Comparison of ENCODE assay signal across 12 cellular contexts in the genomic region with DNA sequence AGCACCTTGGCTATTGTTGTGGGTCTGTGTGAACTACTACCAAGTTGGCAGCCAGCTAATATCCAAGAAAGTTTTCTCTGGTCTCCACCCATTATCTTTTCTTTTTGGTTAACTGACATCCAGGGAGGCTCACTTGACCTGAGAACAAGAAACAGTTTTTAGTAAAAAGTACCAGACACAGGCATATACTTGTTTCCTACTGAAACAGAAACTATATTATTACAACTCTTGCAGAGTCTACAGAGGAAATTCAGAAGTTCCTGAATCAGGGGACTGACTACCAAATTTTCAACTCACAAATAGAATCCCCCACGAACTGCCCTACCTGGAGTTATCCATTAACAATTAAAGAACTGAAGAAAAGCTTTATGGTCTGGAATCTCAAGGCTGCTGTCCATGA.
DNase-seq lines count a peak whose midpoint lies in the region; ATAC-seq and TF ChIP-seq lines count a peak whose summit lies in the region.
"Had no signal": no experiment of that assay in that cellular context is flagged by ENCODE, and none has a peak within 500 bp of the region (broad histone marks: within the 10 kb centered on the region; RNA-seq: fewer than 3 reads in every experiment).

No MANE protein-coding gene starts in this region.

- TF ChIP-seq POLR2A in spleen (IDR thresholded peaks at IDR 0.05), result no peak

- H3K4ac ChIP-seq in neuronal stem cell (ENCODE audit: low read length), result no peak overlapping the region

- H3K9me3 ChIP-seq in neuronal stem cell (replicated peaks in 1 of 2; ENCODE audit: control insufficient read depth in 2 of 2, insufficient read depth in 1 of 2, low read depth in 1 of 2, low read length in 2 of 2) (no peaks in the 10 kb centered on the region), spleen (no peaks in the 10 kb centered on the region)
- H3K9me3 ChIP-seq: tibial artery had no signal

- no peak overlapping the region for H3K27ac ChIP-seq in neuronal stem cell (replicated peaks; ENCODE audit: low read length)
- H3K27ac ChIP-seq in spleen, result no peak overlapping the region
- H3K27ac ChIP-seq: foreskin keratinocyte, tibial artery had no signal

- no peak overlapping the region for H2AK5ac ChIP-seq in neuronal stem cell (ENCODE audit: low read depth, low read length)

- no peak overlapping the region for H2AFZ ChIP-seq in neuronal stem cell (ENCODE audit: low read length)

- H2BK12ac ChIP-seq in neuronal stem cell (ENCODE audit: low read length), result no peak overlapping the region

- H3K79me1 ChIP-seq in neuronal stem cell (ENCODE audit: low read depth, low read length), result no peaks in the 10 kb centered on the region

- no peak overlapping the region for H3K9ac ChIP-seq in neuronal stem cell (ENCODE audit: low read depth, low read length, poor library complexity)

- no peak overlapping the region for H3K23ac ChIP-seq in neuronal stem cell (ENCODE audit: low read depth, low read length, poor library complexity)

- H3K27me3 ChIP-seq in neuronal stem cell (ENCODE audit: control insufficient read depth in 3 of 3, insufficient read depth in 3 of 3, low read depth in 1 of 3, low read length in 3 of 3) (no peaks in the 10 kb centered on the region), spleen (replicated peaks in 1 of 7) (no peaks in the 10 kb centered on the region)
- H3K27me3 ChIP-seq: foreskin keratinocyte, tibial artery had no signal

- ATAC-seq in GM18508 (IDR thresholded peaks at IDR 0.05; ENCODE audit: insufficient read depth, unreplicated experiment) (peak; percentile 84), HG02884 (IDR thresholded peaks at IDR 0.05; ENCODE audit: unreplicated experiment) (peak; percentile 79), HG03460 (IDR thresholded peaks at IDR 0.05; ENCODE audit: unreplicated experiment) (peak; percentile 89)
- ATAC-seq: foreskin keratinocyte had no signal

- H3K4me3 ChIP-seq in neuronal stem cell (ENCODE audit: low read length in 2 of 2) (no peak overlapping the region), spleen (no peak overlapping the region)
- H3K4me3 ChIP-seq: tibial artery had no signal

- H3K4me2 ChIP-seq in neuronal stem cell (ENCODE audit: insufficient read depth, low read length, poor library complexity, severe bottlenecking), result no peak overlapping the region

- H2BK15ac ChIP-seq in neuronal stem cell (ENCODE audit: low read length), result no peak overlapping the region

- H3K14ac ChIP-seq in neuronal stem cell (ENCODE audit: low read length), result no peak overlapping the region

- peak; percentile 13 for DNase-seq in GM20000 (ENCODE audit: low spot score)
- no peak for DNase-seq in activated CD8-positive, alpha-beta memory T cell treated with anti-CD3 and anti-CD28 coated beads for 24 hours
- no peak for DNase-seq in neuronal stem cell (ENCODE audit: low spot score)
- DNase-seq in NCI-H187 treated with DMSO at 0.1 percent for 48 hours (lab: John Stamatoyannopoulos, UW), result no peak
- no peak for DNase-seq in spleen
- DNase-seq: anterior cingulate cortex, foreskin keratinocyte, RPMI8226, tibial artery had no signal

- intact Hi-C loops in spleen (cut with DNase I; ENCODE audit: low total_unique reads), result no loop called here

- H4K91ac ChIP-seq in neuronal stem cell (ENCODE audit: low read depth, low read length, poor library complexity), result no peak overlapping the region

- H3K4me1 ChIP-seq in neuronal stem cell (ENCODE audit: control insufficient read depth in 2 of 2, insufficient read depth in 1 of 2, low read depth in 1 of 2, low read length in 2 of 2) (no peaks in the 10 kb centered on the region), spleen (no peaks in the 10 kb centered on the region)
- H3K4me1 ChIP-seq: foreskin keratinocyte, tibial artery had no signal

- H3K36me3 ChIP-seq in neuronal stem cell (replicated peaks in 1 of 2; ENCODE audit: control insufficient read depth in 2 of 2, insufficient read depth in 2 of 2, low read length in 2 of 2) (no peaks in the 10 kb centered on the region), spleen (no peaks in the 10 kb centered on the region)
- H3K36me3 ChIP-seq: tibial artery had no signal

- no CpG with 5 or more reads among the region's 1 CpG for WGBS in neuronal stem cell (ENCODE audit: extremely low coverage in 2 of 2, insufficient read length in 2 of 2, insufficient replicate concordance in 1 of 2), 2 donors
- 14 to 33% (median 19%) methylated on average over 1 of the region's 1 CpG for WGBS in spleen, 5 donors

- no peak overlapping the region for H2BK120ac ChIP-seq in neuronal stem cell (ENCODE audit: low read depth, low read length)

- H2BK5ac ChIP-seq in neuronal stem cell (ENCODE audit: low read length), result no peak overlapping the region

- no peak overlapping the region for H4K8ac ChIP-seq in neuronal stem cell (ENCODE audit: low read depth, low read length)

- TF ChIP-seq CTCF in GM20000 (IDR thresholded peaks at IDR 0.05; ENCODE audit: extremely low read depth, missing control alignments) (no peak), spleen (IDR thresholded peaks at IDR 0.05 in 8 of 11, conservative IDR thresholded peaks at IDR 0.05 in 3 of 11) (no peak)

- no peak overlapping the region for H3K18ac ChIP-seq in neuronal stem cell (ENCODE audit: low read length)
